ENCODE assay signal across 1 cellular context in the genomic region with DNA sequence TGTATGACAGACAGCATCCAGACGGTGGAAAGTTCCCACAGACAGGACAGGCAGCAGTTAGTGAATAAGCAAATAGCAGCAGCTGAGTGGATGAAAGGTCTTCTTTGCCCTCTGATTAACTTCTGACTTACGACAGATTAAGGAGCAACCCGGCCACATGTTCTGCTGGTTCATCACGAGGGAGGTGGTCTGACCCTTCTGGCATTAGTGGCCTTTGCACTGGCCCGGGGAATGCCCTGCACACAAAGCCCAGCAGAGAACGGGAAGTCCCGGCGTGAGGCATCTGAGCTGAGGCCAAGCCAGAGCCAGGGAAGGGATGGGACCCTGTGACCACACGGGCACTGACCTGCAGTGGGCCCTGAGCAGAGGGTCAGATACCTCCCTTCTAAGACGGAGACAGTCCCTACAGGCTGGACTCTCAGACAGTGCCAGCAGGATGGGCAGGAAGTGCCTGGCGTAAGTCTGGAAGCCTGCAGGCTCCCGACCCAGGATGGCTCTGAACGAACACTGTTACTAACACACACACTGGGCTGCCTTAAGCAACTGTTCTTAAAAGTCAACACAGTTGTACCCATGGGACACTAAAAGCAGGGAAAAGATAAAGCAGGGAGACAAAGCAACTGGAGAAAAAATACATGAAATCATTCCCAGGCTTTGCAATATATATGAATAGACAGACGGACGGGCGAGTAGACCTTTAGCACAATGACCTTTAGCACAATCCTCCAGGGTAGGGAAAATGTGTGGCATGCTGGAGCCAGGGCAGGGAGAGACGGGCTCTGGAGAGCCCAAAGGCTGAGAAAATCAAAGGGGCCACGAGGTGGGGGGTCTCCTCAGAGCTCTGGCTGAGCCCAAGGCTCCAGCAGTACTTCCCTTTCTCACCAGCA.
TF ChIP-seq lines count a peak whose summit lies in the region.

No MANE protein-coding gene starts in this region.

TF ChIP-seq in HepG2, 621 proteins besides CTCF, POLR2A, EP300 and RAD21 (continued from another document):
- TF ChIP-seq, protein P1, sequence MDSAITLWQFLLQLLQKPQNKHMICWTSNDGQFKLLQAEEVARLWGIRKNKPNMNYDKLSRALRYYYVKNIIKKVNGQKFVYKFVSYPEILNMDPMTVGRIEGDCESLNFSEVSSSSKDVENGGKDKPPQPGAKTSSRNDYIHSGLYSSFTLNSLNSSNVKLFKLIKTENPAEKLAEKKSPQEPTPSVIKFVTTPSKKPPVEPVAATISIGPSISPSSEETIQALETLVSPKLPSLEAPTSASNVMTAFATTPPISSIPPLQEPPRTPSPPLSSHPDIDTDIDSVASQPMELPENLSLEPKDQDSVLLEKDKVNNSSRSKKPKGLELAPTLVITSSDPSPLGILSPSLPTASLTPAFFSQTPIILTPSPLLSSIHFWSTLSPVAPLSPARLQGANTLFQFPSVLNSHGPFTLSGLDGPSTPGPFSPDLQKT (CRISPR knock-in tag; IDR thresholded peaks at IDR 0.05; ENCODE audit: borderline replicate concordance): no peak
- TF ChIP-seq ATF7 (IDR thresholded peaks at IDR 0.05): no peak
- TF ChIP-seq ATF7 (CRISPR knock-in tag; IDR thresholded peaks at IDR 0.05): peak; percentile 14; the same call in 1 of the 2 replicates
- TF ChIP-seq EEA1 (CRISPR knock-in tag; IDR thresholded peaks at IDR 0.05; ENCODE audit: borderline replicate concordance): peak; percentile 30; the same call in 1 of the 2 replicates
- TF ChIP-seq MIER2 (CRISPR knock-in tag; IDR thresholded peaks at IDR 0.05): no peak
- no peak for TF ChIP-seq ZNF713 (CRISPR knock-in tag; IDR thresholded peaks at IDR 0.05)
- peak; percentile 79; the same call in 1 of the 2 replicates for TF ChIP-seq NCOR1 (IDR thresholded peaks at IDR 0.05; ENCODE audit: borderline replicate concordance, low read length)
- 0 out of 2 replicates have a peak, but pooled peaks have one; percentile 49 for TF ChIP-seq SP5 (CRISPR knock-in tag; IDR thresholded peaks at IDR 0.05; ENCODE audit: borderline replicate concordance, low read depth)
- peak; percentile 62 for TF ChIP-seq TARDBP (CRISPR knock-in tag; IDR thresholded peaks at IDR 0.05)
- no peak for TF ChIP-seq ZNF782 (CRISPR knock-in tag; IDR thresholded peaks at IDR 0.05; ENCODE audit: borderline replicate concordance)
- TF ChIP-seq CBX5 (CRISPR knock-in tag; IDR thresholded peaks at IDR 0.05; ENCODE audit: borderline replicate concordance): 0 out of 2 replicates have a peak, but pooled peaks have one; percentile 47
- TF ChIP-seq ZNF510 (CRISPR knock-in tag; IDR thresholded peaks at IDR 0.05; ENCODE audit: low read depth): no peak
- TF ChIP-seq REL (CRISPR knock-in tag; conservative IDR thresholded peaks at IDR 0.05): no peak
- TF ChIP-seq ZNF33A (CRISPR knock-in tag; IDR thresholded peaks at IDR 0.05; ENCODE audit: borderline replicate concordance): no peak
- TF ChIP-seq MAF1 (CRISPR knock-in tag; IDR thresholded peaks at IDR 0.05; ENCODE audit: borderline replicate concordance): no peak
- TF ChIP-seq KDM5A (IDR thresholded peaks at IDR 0.05; ENCODE audit: borderline replicate concordance, low read length): no peak
- TF ChIP-seq SNRNP70 (IDR thresholded peaks at IDR 0.05; ENCODE audit: low read depth, low read length): no peak
- no peak for TF ChIP-seq SSRP1 (CRISPR knock-in tag; IDR thresholded peaks at IDR 0.05)
- TF ChIP-seq U2AF1 (optimal IDR thresholded peaks at IDR 0.05; ENCODE audit: low read depth, low read length): no peak
- TF ChIP-seq, protein P2, sequence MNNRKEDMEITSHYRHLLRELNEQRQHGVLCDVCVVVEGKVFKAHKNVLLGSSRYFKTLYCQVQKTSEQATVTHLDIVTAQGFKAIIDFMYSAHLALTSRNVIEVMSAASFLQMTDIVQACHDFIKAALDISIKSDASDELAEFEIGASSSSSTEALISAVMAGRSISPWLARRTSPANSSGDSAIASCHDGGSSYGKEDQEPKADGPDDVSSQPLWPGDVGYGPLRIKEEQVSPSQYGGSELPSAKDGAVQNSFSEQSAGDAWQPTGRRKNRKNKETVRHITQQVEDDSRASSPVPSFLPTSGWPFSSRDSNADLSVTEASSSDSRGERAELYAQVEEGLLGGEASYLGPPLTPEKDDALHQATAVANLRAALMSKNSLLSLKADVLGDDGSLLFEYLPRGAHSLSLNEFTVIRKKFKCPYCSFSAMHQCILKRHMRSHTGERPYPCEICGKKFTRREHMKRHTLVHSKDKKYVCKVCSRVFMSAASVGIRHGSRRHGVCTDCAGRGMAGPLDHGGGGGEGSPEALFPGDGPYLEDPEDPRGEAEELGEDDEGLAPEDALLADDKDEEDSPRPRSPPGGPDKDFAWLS (CRISPR knock-in tag; IDR thresholded peaks at IDR 0.05; ENCODE audit: borderline replicate concordance): no peak
- no peak for TF ChIP-seq KDM3A (CRISPR knock-in tag; IDR thresholded peaks at IDR 0.05; ENCODE audit: low read depth)
- TF ChIP-seq ZNF143 (CRISPR knock-in tag; IDR thresholded peaks at IDR 0.05): no peak
- TF ChIP-seq ASH2L (IDR thresholded peaks at IDR 0.05; ENCODE audit: insufficient read length, low read depth, low read length): peak; percentile 82
- TF ChIP-seq, protein P3, sequence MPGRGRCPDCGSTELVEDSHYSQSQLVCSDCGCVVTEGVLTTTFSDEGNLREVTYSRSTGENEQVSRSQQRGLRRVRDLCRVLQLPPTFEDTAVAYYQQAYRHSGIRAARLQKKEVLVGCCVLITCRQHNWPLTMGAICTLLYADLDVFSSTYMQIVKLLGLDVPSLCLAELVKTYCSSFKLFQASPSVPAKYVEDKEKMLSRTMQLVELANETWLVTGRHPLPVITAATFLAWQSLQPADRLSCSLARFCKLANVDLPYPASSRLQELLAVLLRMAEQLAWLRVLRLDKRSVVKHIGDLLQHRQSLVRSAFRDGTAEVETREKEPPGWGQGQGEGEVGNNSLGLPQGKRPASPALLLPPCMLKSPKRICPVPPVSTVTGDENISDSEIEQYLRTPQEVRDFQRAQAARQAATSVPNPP (CRISPR knock-in tag; IDR thresholded peaks at IDR 0.05): no peak
- TF ChIP-seq ZSCAN31 (CRISPR knock-in tag; IDR thresholded peaks at IDR 0.05; ENCODE audit: low read depth): no peak
- 0 out of 2 replicates have a peak, but pooled peaks have one; percentile 58 for TF ChIP-seq ZFP36L1 (CRISPR knock-in tag; IDR thresholded peaks at IDR 0.05)
- TF ChIP-seq SMAD9 (CRISPR knock-in tag; IDR thresholded peaks at IDR 0.05): no peak
- 0 out of 2 replicates have a peak, but pooled peaks have one; percentile 38 for TF ChIP-seq ARNTL (CRISPR knock-in tag; IDR thresholded peaks at IDR 0.05)
- TF ChIP-seq HNF4G (IDR thresholded peaks at IDR 0.05; ENCODE audit: borderline replicate concordance, low read depth, low read length): peak; percentile 79
- TF ChIP-seq HNF4G (CRISPR knock-in tag; IDR thresholded peaks at IDR 0.05; ENCODE audit: borderline replicate concordance, low read depth): peak; percentile 70; the same call in 1 of the 2 replicates
- TF ChIP-seq, protein P4, sequence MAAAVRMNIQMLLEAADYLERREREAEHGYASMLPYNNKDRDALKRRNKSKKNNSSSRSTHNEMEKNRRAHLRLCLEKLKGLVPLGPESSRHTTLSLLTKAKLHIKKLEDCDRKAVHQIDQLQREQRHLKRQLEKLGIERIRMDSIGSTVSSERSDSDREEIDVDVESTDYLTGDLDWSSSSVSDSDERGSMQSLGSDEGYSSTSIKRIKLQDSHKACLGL (CRISPR knock-in tag; IDR thresholded peaks at IDR 0.05): 0 out of 2 replicates have a peak, but pooled peaks have one; percentile 28
- no peak for TF ChIP-seq SRY (CRISPR knock-in tag; IDR thresholded peaks at IDR 0.05)
- no peak for TF ChIP-seq FLYWCH1 (CRISPR knock-in tag; IDR thresholded peaks at IDR 0.05)
- peak; percentile 80 to 85; a peak in 3 of 4 replicates for TF ChIP-seq NR2F1 (CRISPR knock-in tag; IDR thresholded peaks at IDR 0.05)
- TF ChIP-seq LCORL (IDR thresholded peaks at IDR 0.05): no peak
- TF ChIP-seq LCORL (CRISPR knock-in tag; IDR thresholded peaks at IDR 0.05): 0 out of 2 replicates have a peak, but pooled peaks have one; percentile 44
- no peak for TF ChIP-seq CHD4 (IDR thresholded peaks at IDR 0.05; ENCODE audit: borderline replicate concordance, low read length)
- TF ChIP-seq NR1H2 (CRISPR knock-in tag; IDR thresholded peaks at IDR 0.05; ENCODE audit: borderline replicate concordance, low read depth): no peak
- TF ChIP-seq ZNF569 (CRISPR knock-in tag; IDR thresholded peaks at IDR 0.05; ENCODE audit: borderline replicate concordance): no peak
- no peak for TF ChIP-seq ZNF674 (CRISPR knock-in tag; IDR thresholded peaks at IDR 0.05; ENCODE audit: low read depth)
- no peak for TF ChIP-seq ZNF577 (CRISPR knock-in tag; IDR thresholded peaks at IDR 0.05; ENCODE audit: borderline replicate concordance, low read depth)
- no peak for TF ChIP-seq ZNF468 (CRISPR knock-in tag; IDR thresholded peaks at IDR 0.05)
- TF ChIP-seq TBX2 (CRISPR knock-in tag; IDR thresholded peaks at IDR 0.05; ENCODE audit: borderline replicate concordance): peak; percentile 52
- peak; percentile 60; the same call in 1 of the 2 replicates for TF ChIP-seq GFI1 (CRISPR knock-in tag; IDR thresholded peaks at IDR 0.05; ENCODE audit: borderline replicate concordance)
- TF ChIP-seq, protein P5, sequence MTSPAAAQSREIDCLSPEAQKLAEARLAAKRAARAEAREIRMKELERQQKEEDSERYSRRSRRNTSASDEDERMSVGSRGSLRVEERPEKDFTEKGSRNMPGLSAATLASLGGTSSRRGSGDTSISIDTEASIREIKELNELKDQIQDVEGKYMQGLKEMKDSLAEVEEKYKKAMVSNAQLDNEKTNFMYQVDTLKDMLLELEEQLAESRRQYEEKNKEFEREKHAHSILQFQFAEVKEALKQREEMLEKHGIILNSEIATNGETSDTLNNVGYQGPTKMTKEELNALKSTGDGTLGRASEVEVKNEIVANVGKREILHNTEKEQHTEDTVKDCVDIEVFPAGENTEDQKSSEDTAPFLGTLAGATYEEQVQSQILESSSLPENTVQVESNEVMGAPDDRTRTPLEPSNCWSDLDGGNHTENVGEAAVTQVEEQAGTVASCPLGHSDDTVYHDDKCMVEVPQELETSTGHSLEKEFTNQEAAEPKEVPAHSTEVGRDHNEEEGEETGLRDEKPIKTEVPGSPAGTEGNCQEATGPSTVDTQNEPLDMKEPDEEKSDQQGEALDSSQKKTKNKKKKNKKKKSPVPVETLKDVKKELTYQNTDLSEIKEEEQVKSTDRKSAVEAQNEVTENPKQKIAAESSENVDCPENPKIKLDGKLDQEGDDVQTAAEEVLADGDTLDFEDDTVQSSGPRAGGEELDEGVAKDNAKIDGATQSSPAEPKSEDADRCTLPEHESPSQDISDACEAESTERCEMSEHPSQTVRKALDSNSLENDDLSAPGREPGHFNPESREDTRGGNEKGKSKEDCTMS (CRISPR knock-in tag; conservative IDR thresholded peaks at IDR 0.05): no peak
- TF ChIP-seq HOXD1 (CRISPR knock-in tag; IDR thresholded peaks at IDR 0.05): peak; percentile 48; the same call in 1 of the 2 replicates
- TF ChIP-seq NFKBIZ (CRISPR knock-in tag; IDR thresholded peaks at IDR 0.05): 0 out of 2 replicates have a peak, but pooled peaks have one; percentile 16
- TF ChIP-seq, protein P6, sequence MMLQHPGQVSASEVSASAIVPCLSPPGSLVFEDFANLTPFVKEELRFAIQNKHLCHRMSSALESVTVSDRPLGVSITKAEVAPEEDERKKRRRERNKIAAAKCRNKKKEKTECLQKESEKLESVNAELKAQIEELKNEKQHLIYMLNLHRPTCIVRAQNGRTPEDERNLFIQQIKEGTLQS (CRISPR knock-in tag; IDR thresholded peaks at IDR 0.05): no peak
- peak; percentile 19 for TF ChIP-seq ZNF883 (CRISPR knock-in tag; IDR thresholded peaks at IDR 0.05; ENCODE audit: not compliant biosample characterization)
- peak; percentile 46 for TF ChIP-seq GABPB1 (CRISPR knock-in tag; IDR thresholded peaks at IDR 0.05)
- no peak for TF ChIP-seq NKX3-1 (CRISPR knock-in tag; IDR thresholded peaks at IDR 0.05)
- no peak for TF ChIP-seq ZNF333 (CRISPR knock-in tag; IDR thresholded peaks at IDR 0.05; ENCODE audit: borderline replicate concordance)
- no peak for TF ChIP-seq ZSCAN12 (CRISPR knock-in tag; IDR thresholded peaks at IDR 0.05)
